26 cellular contexts compared by ENCODE assay signal in genomic region chr6:157218371-157219198, GRCh38.
DNase-seq lines count a peak whose midpoint lies in the region; ATAC-seq and TF ChIP-seq lines count a peak whose summit lies in the region.
"Had no signal": no experiment of that assay in that cellular context is flagged by ENCODE, and none has a peak within 500 bp of the region (broad histone marks: within the 10 kb centered on the region; RNA-seq: fewer than 3 reads in every experiment).

No MANE protein-coding gene starts in this region.

- no peak overlapping the region for H3K9ac ChIP-seq in H9 (ENCODE audit: extremely low read depth, insufficient read length, low read length)

- no peak overlapping the region for H2AK5ac ChIP-seq in H9 (ENCODE audit: insufficient read length, low read length)

- no peak overlapping the region for H3K14ac ChIP-seq in H9 (ENCODE audit: insufficient read depth, low read length)

- H2AFZ ChIP-seq in H9 (ENCODE audit: low read length) = no peak overlapping the region

- H3K36me3 Mint-ChIP-seq in natural killer cell treated with Interleukin-12 subunit alpha and Interleukin-12 subunit beta and Interleukin-15 and Interleukin-18, amount 100 ng/mL, for 72 hours = no peaks in the 10 kb centered on the region
- H3K36me3 Mint-ChIP-seq in natural killer cell = no peaks in the 10 kb centered on the region
- H3K36me3 Mint-ChIP-seq in nephron progenitor cell (ENCODE audit: low read depth) = peaks cover 9% of the 10 kb centered on the region
- no peaks in the 10 kb centered on the region; a peak in 1 of 7 replicates for H3K36me3 Mint-ChIP-seq in H9 (ENCODE audit: insufficient read depth in 1 of 3, low read depth in 3 of 3)
- H3K36me3 Mint-ChIP-seq: activated naive CD4-positive, alpha-beta T cell treated with anti-CD3 and anti-CD28 coated beads, Interleukin-2, amount 50 U/mL, for 24 hours had no signal

- no peaks in the 10 kb centered on the region for H3K27me3 ChIP-seq in brain microvascular endothelial cell (replicated peaks)
- no peaks in the 10 kb centered on the region for H3K27me3 ChIP-seq in H9 (ENCODE audit: insufficient read depth, low read length)
- H3K27me3 ChIP-seq: cardiac muscle cell, transverse colon had no signal

- no peak overlapping the region for H3K4me2 ChIP-seq in H9 (ENCODE audit: insufficient read depth, insufficient read length, low read length)

- H3K23ac ChIP-seq in H9 (ENCODE audit: insufficient read length, low read depth, low read length) = no peak overlapping the region

- no peak overlapping the region for H3T11ph ChIP-seq in H9 (ENCODE audit: low read length)

- no peak overlapping the region for H4K91ac ChIP-seq in H9 (ENCODE audit: insufficient read length, low read depth, low read length)

- no peaks in the 10 kb centered on the region for H3K23me2 ChIP-seq in H9 (ENCODE audit: insufficient read length, low read depth, low read length, poor library complexity, severe bottlenecking)

- DNase-seq in natural killer cell treated with Interleukin-12 subunit alpha and Interleukin-12 subunit beta and Interleukin-15 and Interleukin-18, amount 100 ng/mL, for 72 hours (ENCODE audit: low spot score) = peak; percentile 51
- no peak for DNase-seq in natural killer cell
- DNase-seq in brain microvascular endothelial cell = no peak
- no peak for DNase-seq in nephron progenitor cell
- DNase-seq in CD1c-positive myeloid dendritic cell (ENCODE audit: extremely low spot score) = no peak
- no peak for DNase-seq in H9
- DNase-seq in NCI-H128 (lab: John Stamatoyannopoulos, UW; ENCODE audit: unreplicated experiment) = no peak
- DNase-seq: activated CD4-positive, alpha-beta T cell treated with anti-CD3 and anti-CD28 coated beads for 48 hours; amygdala; NCI-H187; NCI-H2171; NCI-H524 treated with DMSO at 0.1 percent for 48 hours; occipital lobe; SHP77; stimulated activated naive CD8-positive, alpha-beta T cell treated with anti-CD3 and anti-CD28 coated beads, Interleukin-15, amount 100 ng/mL, for 72 hours; SW 1271; T-helper 9 cell; transverse colon had no signal

- H3K4me1 Mint-ChIP-seq in natural killer cell treated with Interleukin-12 subunit alpha and Interleukin-12 subunit beta and Interleukin-15 and Interleukin-18, amount 100 ng/mL, for 72 hours (ENCODE audit: low read depth in 2 of 2) = peaks cover 12 to 16% of the 10 kb centered on the region in 2 donors
- H3K4me1 Mint-ChIP-seq in natural killer cell (peaks cover 16 to 27% of the 10 kb centered on the region in 2 donors), nephron progenitor cell (peaks cover 62% of the 10 kb centered on the region), H9 (peaks cover 8 to 19% of the 10 kb centered on the region in 2 experiments)

- no peaks in the 10 kb centered on the region for H3K36me3 ChIP-seq in brain microvascular endothelial cell (replicated peaks)
- H3K36me3 ChIP-seq: cardiac muscle cell, transverse colon had no signal

- no peak overlapping the region for H2BK12ac ChIP-seq in H9 (ENCODE audit: insufficient read length, low read depth, low read length)

- H3K4ac ChIP-seq in H9 (ENCODE audit: low read depth, low read length) = no peak overlapping the region

- H2BK15ac ChIP-seq in H9 (ENCODE audit: low read depth, low read length) = no peak overlapping the region

- in situ Hi-C loops in brain microvascular endothelial cell (cut with HindIII; ENCODE audit: low pct_ligation_motif_present, low sequenced_read_pairs) = no loop called here

- no peak overlapping the region for H3K4me3 Mint-ChIP-seq in natural killer cell treated with Interleukin-12 subunit alpha and Interleukin-12 subunit beta and Interleukin-15 and Interleukin-18, amount 100 ng/mL, for 72 hours
- H3K4me3 Mint-ChIP-seq in natural killer cell (no peak overlapping the region), nephron progenitor cell (no peak overlapping the region), H9 (no peak overlapping the region)
- H3K4me3 Mint-ChIP-seq: activated naive CD4-positive, alpha-beta T cell treated with anti-CD3 and anti-CD28 coated beads, Interleukin-2, amount 50 U/mL, for 24 hours; CD14-positive monocyte; dendritic cell treated with granulocyte-macrophage colony-stimulating factor and Interleukin-4, amounts not matched to agents 40 ng/mL and 50 ng/mL, for 4 days; stimulated activated naive CD8-positive, alpha-beta T cell treated with anti-CD3 and anti-CD28 coated beads, Interleukin-15, amount 100 ng/mL, for 72 hours had no signal

- no peaks in the 10 kb centered on the region for H4K20me1 ChIP-seq in H9 (ENCODE audit: control insufficient read depth, insufficient read depth, insufficient read length)

- H3K79me1 ChIP-seq in H9 (ENCODE audit: insufficient read depth, low read depth, low read length, poor library complexity, severe bottlenecking) = no peaks in the 10 kb centered on the region

- H3K27ac Mint-ChIP-seq in natural killer cell treated with Interleukin-12 subunit alpha and Interleukin-12 subunit beta and Interleukin-15 and Interleukin-18, amount 100 ng/mL, for 72 hours = no peak overlapping the region
- no peak overlapping the region for H3K27ac Mint-ChIP-seq in natural killer cell
- H3K27ac Mint-ChIP-seq in nephron progenitor cell = peak overlapping the region; percentile 95
- no peak overlapping the region; a peak in 1 of 7 replicates for H3K27ac Mint-ChIP-seq in H9
- H3K27ac Mint-ChIP-seq: activated naive CD4-positive, alpha-beta T cell treated with anti-CD3 and anti-CD28 coated beads, Interleukin-2, amount 50 U/mL, for 24 hours; activated T-helper 2 cell treated with anti-CD3 and anti-CD28 coated beads, Interferon-gamma antibody, Interleukin-2, Interleukin-4, amounts not matched to agents 10 μg/mL and 5 μg/mL and 100 μg/mL, durations not matched to agents 14 hours and 24 hours and 36 hours; dendritic cell treated with granulocyte-macrophage colony-stimulating factor and Interleukin-4, amounts not matched to agents 40 ng/mL and 50 ng/mL, for 4 days had no signal

- H4K5ac ChIP-seq in H9 (ENCODE audit: insufficient read length, low read depth, low read length) = no peak overlapping the region

- H3K4me1 ChIP-seq in H9 (ENCODE audit: insufficient read depth, low read length) = no peaks in the 10 kb centered on the region

- ATAC-seq in natural killer cell treated with Interleukin-12 subunit alpha and Interleukin-12 subunit beta and Interleukin-15 and Interleukin-18, amount 100 ng/mL, for 72 hours = no peak
- ATAC-seq in natural killer cell = no peak
- ATAC-seq: GM12878; left lobe of liver; stimulated activated naive CD8-positive, alpha-beta T cell treated with anti-CD3 and anti-CD28 coated beads, Interleukin-15, amount 100 ng/mL, for 72 hours had no signal

- TF ChIP-seq CTCF in natural killer cell (IDR thresholded peaks at IDR 0.05) (no peak), brain microvascular endothelial cell (IDR thresholded peaks at IDR 0.05; ENCODE audit: low read depth, low read length, missing control alignments) (no peak), nephron progenitor cell (IDR thresholded peaks at IDR 0.05) (no peak), H9 (conservative IDR thresholded peaks at IDR 0.05) (no peak)

- H4K8ac ChIP-seq in H9 (replicated peaks; ENCODE audit: insufficient read length, low read depth, low read length) = no peak overlapping the region

- intact Hi-C loops in natural killer cell (cut with micrococcal nuclease) = no loop called here

- H2BK20ac ChIP-seq in H9 (ENCODE audit: low read depth, low read length, poor library complexity, severe bottlenecking) = no peak overlapping the region

- no CpG with 5 or more reads among the region's 23 CpGs for WGBS in H9 (ENCODE audit: extremely low coverage, insufficient read length, low lambda C conversion rate)

- no peak overlapping the region for H2BK5ac ChIP-seq in H9 (ENCODE audit: insufficient read length, low read length)

- H3K79me2 ChIP-seq in H9 (ENCODE audit: insufficient read depth, low read length) = no peaks in the 10 kb centered on the region

- H2BK120ac ChIP-seq in H9 (ENCODE audit: low read depth, low read length, poor library complexity, severe bottlenecking) = no peak overlapping the region

- H3K27ac ChIP-seq in brain microvascular endothelial cell (peak overlapping the region; percentile 96), H9 (ENCODE audit: insufficient read length, low read depth, low read length) (no peak overlapping the region)
- H3K27ac ChIP-seq: cardiac muscle cell, transverse colon, VCaP had no signal

- no peak overlapping the region for H3K56ac ChIP-seq in H9 (ENCODE audit: insufficient read length, low read depth, low read length)

- no peaks in the 10 kb centered on the region for H3K9me3 Mint-ChIP-seq in natural killer cell treated with Interleukin-12 subunit alpha and Interleukin-12 subunit beta and Interleukin-15 and Interleukin-18, amount 100 ng/mL, for 72 hours
- H3K9me3 Mint-ChIP-seq in natural killer cell (no peaks in the 10 kb centered on the region), nephron progenitor cell (no peaks in the 10 kb centered on the region), H9 (no peaks in the 10 kb centered on the region; a peak in 2 of 5 replicates)
- H3K9me3 Mint-ChIP-seq: activated naive CD4-positive, alpha-beta T cell treated with anti-CD3 and anti-CD28 coated beads, Interleukin-2, amount 50 U/mL, for 24 hours; activated T-helper 2 cell treated with anti-CD3 and anti-CD28 coated beads, Interferon-gamma antibody, Interleukin-2, Interleukin-4, amounts not matched to agents 10 μg/mL and 5 μg/mL and 100 μg/mL, durations not matched to agents 14 hours and 24 hours and 36 hours; dendritic cell treated with granulocyte-macrophage colony-stimulating factor and Interleukin-4, amounts not matched to agents 40 ng/mL and 50 ng/mL, for 4 days; stimulated activated naive CD8-positive, alpha-beta T cell treated with anti-CD3 and anti-CD28 coated beads, Interleukin-15, amount 100 ng/mL, for 72 hours had no signal

- H3K9me3 ChIP-seq in H9 (ENCODE audit: control insufficient read depth, low read depth, low read length) = no peaks in the 10 kb centered on the region
- H3K9me3 ChIP-seq: transverse colon had no signal

- H3K27me3 Mint-ChIP-seq in natural killer cell treated with Interleukin-12 subunit alpha and Interleukin-12 subunit beta and Interleukin-15 and Interleukin-18, amount 100 ng/mL, for 72 hours = peaks cover 0 to 4% of the 10 kb centered on the region in 2 donors
- H3K27me3 Mint-ChIP-seq in natural killer cell (ENCODE audit: low read depth in 2 of 2) (peaks cover 10 to 13% of the 10 kb centered on the region in 2 donors), nephron progenitor cell (ENCODE audit: low read depth, poor library complexity) (peaks cover 9% of the 10 kb centered on the region), H9 (ENCODE audit: low read depth) (peaks cover 28% of the 10 kb centered on the region)
- H3K27me3 Mint-ChIP-seq: activated naive CD4-positive, alpha-beta T cell treated with anti-CD3 and anti-CD28 coated beads, Interleukin-2, amount 50 U/mL, for 24 hours had no signal

- H3K4me3 ChIP-seq in brain microvascular endothelial cell (ENCODE audit: low read depth, low read length) = no peak overlapping the region
- H3K4me3 ChIP-seq: cardiac muscle cell, GM12878, transverse colon had no signal

- no peak overlapping the region for H3K18ac ChIP-seq in H9 (ENCODE audit: insufficient read length, low read depth, low read length)
